In the genomic region with DNA sequence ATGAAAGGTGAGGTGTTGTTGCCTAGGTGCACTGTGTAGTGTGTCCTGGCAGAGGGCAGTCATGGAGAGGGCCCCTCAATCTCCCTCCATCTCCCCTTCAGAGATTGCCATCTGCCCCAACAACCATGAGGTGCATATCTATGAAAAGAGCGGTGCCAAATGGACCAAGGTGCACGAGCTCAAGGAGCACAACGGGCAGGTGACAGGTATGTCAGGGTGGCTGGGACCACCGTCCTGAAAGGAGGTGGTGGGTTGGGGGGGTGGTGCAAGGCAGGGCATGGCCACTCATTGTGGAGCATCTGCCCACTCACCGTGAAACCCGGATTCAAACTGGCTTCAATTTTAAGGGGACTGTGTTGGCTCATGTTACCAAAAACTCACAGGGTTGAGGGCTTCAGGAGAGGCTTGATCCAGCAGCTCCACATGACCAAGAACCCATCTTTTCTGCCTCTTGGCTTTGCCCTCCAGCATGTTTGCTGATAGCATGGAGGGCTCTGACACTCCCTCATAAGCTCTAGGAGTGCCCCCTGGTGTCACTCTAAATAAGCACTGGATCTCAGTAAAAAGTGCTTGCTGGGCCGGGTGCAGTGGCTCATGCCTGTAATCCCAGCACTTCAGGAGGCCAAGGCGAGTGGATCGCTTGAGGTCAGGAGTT, we compare ENCODE assay signal across 8 cellular contexts. TPM values are rescaled to one million over a fixed set of nuclear protein-coding genes. Genes with fewer than 3 reads are reported as not detected.
DNase-seq lines count a peak whose midpoint lies in the region; ATAC-seq, FAIRE-seq and TF ChIP-seq lines count a peak whose summit lies in the region.

No MANE protein-coding gene starts in this region.

- peaks cover 26% of the 10 kb centered on the region for H3K79me2 ChIP-seq in DND-41 (ENCODE audit: insufficient read depth, low read length)
- peaks cover 9% of the 10 kb centered on the region for H3K79me2 ChIP-seq in HepG2 (ENCODE audit: insufficient read depth, low read length)

- H3K36me3 ChIP-seq in DND-41 (ENCODE audit: insufficient read depth, low read length) (peaks cover 69% of the 10 kb centered on the region), WERI-Rb-1 (peaks cover 7% of the 10 kb centered on the region; the same call in 1 of the 2 replicates), HepG2 (replicated peaks in 1 of 2; ENCODE audit: control insufficient read depth in 1 of 2, insufficient read depth in 2 of 2, low read length in 2 of 2) (peaks cover 14 to 39% of the 10 kb centered on the region in 2 experiments), uterus (no peaks in the 10 kb centered on the region)

- CTCF ChIA-PET in HepG2 (lab: Yijun Ruan, JAX; ENCODE audit: low intra/inter-chr PET ratio, low total read pairs): interaction anchor here (2.2 kb wide), 1 partner anchor 21 kb away, joined by 18 read pairs; no protein-coding TSS in a partner anchor

- POLR2A ChIA-PET in HepG2 (lab: Yijun Ruan, JAX): interaction anchor here (0.7 to 1.7 kb wide), 3 partner anchors 13 to 22 kb away, joined by 3 to 5 read pairs (median 5); partner anchors contain the start of genes BUD31 and PDAP1

- H3K4me1 ChIP-seq in DND-41 (ENCODE audit: insufficient read depth, low read length): peaks cover under 1% of the 10 kb centered on the region; the same call in 1 of the 2 replicates
- peaks cover 8% of the 10 kb centered on the region for H3K4me1 ChIP-seq in HepG2 (ENCODE audit: insufficient read depth, low read length)
- no peaks in the 10 kb centered on the region for H3K4me1 ChIP-seq in uterus

- no peak overlapping the region for H2AFZ ChIP-seq in DND-41 (ENCODE audit: low read depth, low read length)
- no peak overlapping the region for H2AFZ ChIP-seq in HepG2 (ENCODE audit: low read length)

- DNase-seq in DND-41 (peak; percentile 38), WERI-Rb-1 (peak; percentile 31), HepG2 (ENCODE audit: low spot score) (peak; percentile 67), uterus (no peak), NCI-H1930 (lab: John Stamatoyannopoulos, UW) (no peak)

- TF ChIP-seq CTCF in DND-41 (IDR thresholded peaks at IDR 0.05; ENCODE audit: borderline replicate concordance, extremely low read depth, low read length, poor library complexity, severe bottlenecking): peak; percentile 45
- peak; percentile 54 for TF ChIP-seq CTCF in WERI-Rb-1 (IDR thresholded peaks at IDR 0.05; ENCODE audit: low read depth, low read length)
- peak; percentile 77 for TF ChIP-seq CTCF in HepG2 (CRISPR knock-in tag; IDR thresholded peaks at IDR 0.05)
- TF ChIP-seq CTCF in uterus (IDR thresholded peaks at IDR 0.05): peak in 1 of 4 experiments; percentile 19

- H3K27ac ChIP-seq in DND-41 (ENCODE audit: low read length) (no peak overlapping the region), WERI-Rb-1 (no peak overlapping the region), HepG2 (ENCODE audit: extremely low read length, insufficient read depth, low read length) (no peak overlapping the region), uterus (no peak overlapping the region)

- WGBS in HepG2 (ENCODE audit: low lambda C conversion rate): 88% methylated on average over 8 of the region's 9 CpGs

- H3K4me3 ChIP-seq in DND-41 (ENCODE audit: low read depth in 1 of 2, low read length in 2 of 2) (no peak overlapping the region), WERI-Rb-1 (ENCODE audit: low read depth, low read length) (no peak overlapping the region), HepG2 (replicated peaks in 1 of 3; ENCODE audit: insufficient read depth in 1 of 3, low read depth in 2 of 3, low read length in 3 of 3) (no peak overlapping the region), uterus (no peak overlapping the region)

- TF ChIP-seq EP300 in HepG2 (IDR thresholded peaks at IDR 0.05; ENCODE audit: low read depth in 2 of 2, low read length in 2 of 2): no peak
- no peak for TF ChIP-seq EP300 in HepG2 (CRISPR knock-in tag; IDR thresholded peaks at IDR 0.05; ENCODE audit: borderline replicate concordance)

- peak; percentile 12 for FAIRE-seq in HepG2 (lab: Jason Lieb, UNC)

- H3K27me3 ChIP-seq in DND-41 (ENCODE audit: insufficient read depth, low read length, poor library complexity) (no peaks in the 10 kb centered on the region), WERI-Rb-1 (ENCODE audit: insufficient read depth, low read depth, severe bottlenecking) (no peaks in the 10 kb centered on the region), HepG2 (ENCODE audit: control insufficient read depth in 1 of 2, insufficient read depth in 2 of 2, low read length in 2 of 2) (no peaks in the 10 kb centered on the region), uterus (no peaks in the 10 kb centered on the region)

- H3K4me2 ChIP-seq in DND-41 (ENCODE audit: insufficient read depth, low read length) (no peak overlapping the region), HepG2 (ENCODE audit: low read depth, low read length) (no peak overlapping the region)

- BruUV-seq in HepG2 (replicated peaks; lab: Mats Ljungman, UMichigan): no TSS peak

- H3K9ac ChIP-seq in DND-41 (ENCODE audit: low read depth, low read length): no peak overlapping the region
- H3K9ac ChIP-seq in HepG2 (ENCODE audit: insufficient read depth, low read depth, low read length): no peak overlapping the region

- ATAC-seq in DND-41 (ENCODE audit: insufficient read depth, low read depth) (peak; percentile 59; the same call in 2 of the 3 replicates), HG02759 (IDR thresholded peaks at IDR 0.05; ENCODE audit: unreplicated experiment) (peak; percentile 50), HepG2 (peak; percentile 75), GM18870 (IDR thresholded peaks at IDR 0.05; ENCODE audit: unreplicated experiment) (no peak), GM19328 (IDR thresholded peaks at IDR 0.05; ENCODE audit: unreplicated experiment) (no peak)

- intact Hi-C loops in HepG2 (cut with micrococcal nuclease; ENCODE audit: unreplicated experiment) (loop anchor here (1.0 kb wide), 1 partner anchor 21 kb away; no protein-coding TSS in a partner anchor), uterus (cut with DNase I; ENCODE audit: low total_unique reads) (no loop called here)

- H3K9me3 ChIP-seq in DND-41 (ENCODE audit: insufficient read depth, low read length, severe bottlenecking) (no peaks in the 10 kb centered on the region), WERI-Rb-1 (ENCODE audit: severe bottlenecking) (no peaks in the 10 kb centered on the region), HepG2 (ENCODE audit: low read length) (no peaks in the 10 kb centered on the region), uterus (no peaks in the 10 kb centered on the region)

- TF ChIP-seq RAD21 in HepG2 (CRISPR knock-in tag; IDR thresholded peaks at IDR 0.05): peak; percentile 77

- in situ Hi-C loops in HepG2 (cut with HindIII; ENCODE audit: extremely low pct_ligation_motif_present, low pct_unique_long_range_greater_than_20kb): no loop called here

- TF ChIP-seq POLR2A in HepG2 (IDR thresholded peaks at IDR 0.05; ENCODE audit: insufficient read depth in 1 of 2, low read depth in 2 of 2, low read length in 2 of 2) (no peak), uterus (IDR thresholded peaks at IDR 0.05) (no peak)

- peaks cover 44% of the 10 kb centered on the region for H4K20me1 ChIP-seq in DND-41 (ENCODE audit: insufficient read depth, low read length)
- H4K20me1 ChIP-seq in HepG2 (ENCODE audit: insufficient read depth, low read length): 0 out of 2 replicates have a peak, but pooled peaks cover 6% of the 10 kb centered on the region

RNA-seq across cellular contexts. Expression of gene ARPC1B, which starts 12.2 kb away (rescaled TPM):
- total RNA-seq in HepG2 (2016; rRNA removed; fragmentation: Illumina TruSeq; extraction: Trizol) (89.1 and 92.2 TPM in 2 replicates), uterus (100 to 1,000 TPM in 3 of 4 donors, 10 to 100 TPM in 1; 74.5 to 275 (median 196) TPM)
- 177 and 178 TPM in 2 replicates for total RNA-seq in HepG2 (2016; cell fraction: cytosol; rRNA removed; fragmentation: Illumina TruSeq; extraction: Trizol; ENCODE audit: low read depth)
- total RNA-seq in HepG2 (2016; cell fraction: insoluble cytoplasmic fraction; rRNA removed; fragmentation: Illumina TruSeq; extraction: Trizol): 96.5 and 103 TPM in 2 replicates
- 193 and 196 TPM in 2 replicates for total RNA-seq in HepG2 (2016; cell fraction: membrane; rRNA removed; fragmentation: Illumina TruSeq; extraction: Trizol)
- 40.7 and 55.8 TPM in 2 replicates for total RNA-seq in HepG2 (2016; cell fraction: nucleus; rRNA removed; fragmentation: Illumina TruSeq; extraction: Trizol)
- 72.9 and 89.3 TPM in 2 replicates for polyA plus RNA-seq in HepG2 (2011; rRNA removed)
- 96.6 and 133 TPM in 2 replicates for polyA plus RNA-seq in HepG2 (2011; cell fraction: cytosol; rRNA removed)
- 99.1 and 115 TPM in 2 replicates for polyA plus RNA-seq in HepG2 (2011; cell fraction: nucleus; rRNA removed)
- polyA plus RNA-seq in HepG2 (2012): 36.2 and 88.7 TPM in 2 replicates
- polyA plus RNA-seq in HepG2 (2016; cell fraction: cytosol; fragmentation: Illumina TruSeq; extraction: Trizol; ENCODE audit: low read depth): 263 and 307 TPM in 2 replicates
- polyA plus RNA-seq in HepG2 (2016; cell fraction: insoluble cytoplasmic fraction; fragmentation: Illumina TruSeq; extraction: Trizol; ENCODE audit: low read depth): 123 and 124 TPM in 2 replicates
- 224 and 233 TPM in 2 replicates for polyA plus RNA-seq in HepG2 (2016; cell fraction: membrane; fragmentation: Illumina TruSeq; extraction: Trizol; ENCODE audit: low read depth)
- polyA plus RNA-seq in HepG2 (2016; cell fraction: nucleus; fragmentation: Illumina TruSeq; extraction: Trizol; ENCODE audit: insufficient read depth, low read depth): 78.2 and 84.5 TPM in 2 replicates
- polyA minus RNA-seq in HepG2 (2011; rRNA and poly(A)+ RNA removed; ENCODE audit: low replicate concordance): 58.7 and 66.9 TPM in 2 replicates
- 37.9 and 45.0 TPM in 2 replicates for polyA minus RNA-seq in HepG2 (2011; cell fraction: cytosol; rRNA and poly(A)+ RNA removed)
- polyA minus RNA-seq in HepG2 (2011; cell fraction: nucleus; rRNA and poly(A)+ RNA removed): 27.1 and 29.6 TPM in 2 replicates

RNA-seq across cellular contexts. Expression of gene PDAP1, which starts 21.7 kb away (rescaled TPM):
- total RNA-seq in HepG2 (2016; rRNA removed; fragmentation: Illumina TruSeq; extraction: Trizol): 95.1 and 100 TPM in 2 replicates
- total RNA-seq in HepG2 (2016; cell fraction: cytosol; rRNA removed; fragmentation: Illumina TruSeq; extraction: Trizol; ENCODE audit: low read depth): 15.0 and 19.2 TPM in 2 replicates
- total RNA-seq in HepG2 (2016; cell fraction: insoluble cytoplasmic fraction; rRNA removed; fragmentation: Illumina TruSeq; extraction: Trizol): 90.3 and 105 TPM in 2 replicates
- 52.2 and 52.9 TPM in 2 replicates for total RNA-seq in HepG2 (2016; cell fraction: membrane; rRNA removed; fragmentation: Illumina TruSeq; extraction: Trizol)
- 30.1 and 33.8 TPM in 2 replicates for total RNA-seq in HepG2 (2016; cell fraction: nucleus; rRNA removed; fragmentation: Illumina TruSeq; extraction: Trizol)
- 12.8 and 13.0 TPM in 2 replicates for polyA plus RNA-seq in HepG2 (2011; rRNA removed)
- 19.6 and 25.2 TPM in 2 replicates for polyA plus RNA-seq in HepG2 (2011; cell fraction: cytosol; rRNA removed)
- 14.1 and 20.3 TPM in 2 replicates for polyA plus RNA-seq in HepG2 (2011; cell fraction: nucleus; rRNA removed)
- polyA plus RNA-seq in HepG2 (2012): 53.9 and 81.7 TPM in 2 replicates
- 38.3 and 39.1 TPM in 2 replicates for polyA plus RNA-seq in HepG2 (2016; cell fraction: cytosol; fragmentation: Illumina TruSeq; extraction: Trizol; ENCODE audit: low read depth)
- polyA plus RNA-seq in HepG2 (2016; cell fraction: insoluble cytoplasmic fraction; fragmentation: Illumina TruSeq; extraction: Trizol; ENCODE audit: low read depth): 158 and 188 TPM in 2 replicates
- polyA plus RNA-seq in HepG2 (2016; cell fraction: membrane; fragmentation: Illumina TruSeq; extraction: Trizol; ENCODE audit: low read depth): 81.7 and 84.4 TPM in 2 replicates
- polyA plus RNA-seq in HepG2 (2016; cell fraction: nucleus; fragmentation: Illumina TruSeq; extraction: Trizol; ENCODE audit: insufficient read depth, low read depth): 112 and 119 TPM in 2 replicates
- polyA minus RNA-seq in HepG2 (2011; rRNA and poly(A)+ RNA removed; ENCODE audit: low replicate concordance): 11.3 and 20.5 TPM in 2 replicates
- polyA minus RNA-seq in HepG2 (2011; cell fraction: cytosol; rRNA and poly(A)+ RNA removed): 9.1 and 13.5 TPM in 2 replicates
- polyA minus RNA-seq in HepG2 (2011; cell fraction: nucleus; rRNA and poly(A)+ RNA removed): 5.4 and 7.5 TPM in 2 replicates
- total RNA-seq in uterus: 100 to 1,000 TPM in 1 of 4 donors, 10 to 100 TPM in 3; 39.9 to 185 (median 72.1) TPM

RNA-seq across cellular contexts. Expression of gene BUD31, which starts 22.1 kb away (rescaled TPM):
- total RNA-seq in HepG2 (2016; rRNA removed; fragmentation: Illumina TruSeq; extraction: Trizol) (79.1 and 101 TPM in 2 replicates), uterus (10 to 100 TPM; 29.4 to 93.2 (median 54.4) TPM)
- total RNA-seq in HepG2 (2016; cell fraction: cytosol; rRNA removed; fragmentation: Illumina TruSeq; extraction: Trizol; ENCODE audit: low read depth): 107 and 126 TPM in 2 replicates
- total RNA-seq in HepG2 (2016; cell fraction: insoluble cytoplasmic fraction; rRNA removed; fragmentation: Illumina TruSeq; extraction: Trizol): 82.3 and 106 TPM in 2 replicates
- total RNA-seq in HepG2 (2016; cell fraction: membrane; rRNA removed; fragmentation: Illumina TruSeq; extraction: Trizol): 94.8 and 104 TPM in 2 replicates
- total RNA-seq in HepG2 (2016; cell fraction: nucleus; rRNA removed; fragmentation: Illumina TruSeq; extraction: Trizol): 32.8 and 34.3 TPM in 2 replicates
- polyA plus RNA-seq in HepG2 (2011; rRNA removed): 29.8 and 35.1 TPM in 2 replicates
- 28.0 and 29.4 TPM in 2 replicates for polyA plus RNA-seq in HepG2 (2011; cell fraction: cytosol; rRNA removed)
- 22.8 and 23.2 TPM in 2 replicates for polyA plus RNA-seq in HepG2 (2011; cell fraction: nucleus; rRNA removed)
- polyA plus RNA-seq in HepG2 (2012): 43.3 and 47.1 TPM in 2 replicates
- polyA plus RNA-seq in HepG2 (2016; cell fraction: cytosol; fragmentation: Illumina TruSeq; extraction: Trizol; ENCODE audit: low read depth): 95.5 and 116 TPM in 2 replicates
- 107 and 115 TPM in 2 replicates for polyA plus RNA-seq in HepG2 (2016; cell fraction: insoluble cytoplasmic fraction; fragmentation: Illumina TruSeq; extraction: Trizol; ENCODE audit: low read depth)
- polyA plus RNA-seq in HepG2 (2016; cell fraction: membrane; fragmentation: Illumina TruSeq; extraction: Trizol; ENCODE audit: low read depth): 80.6 and 97.1 TPM in 2 replicates
- polyA plus RNA-seq in HepG2 (2016; cell fraction: nucleus; fragmentation: Illumina TruSeq; extraction: Trizol; ENCODE audit: insufficient read depth, low read depth): 49.7 and 51.5 TPM in 2 replicates
- polyA minus RNA-seq in HepG2 (2011; rRNA and poly(A)+ RNA removed; ENCODE audit: low replicate concordance): 27.6 and 30.9 TPM in 2 replicates
- 16.5 and 20.6 TPM in 2 replicates for polyA minus RNA-seq in HepG2 (2011; cell fraction: cytosol; rRNA and poly(A)+ RNA removed)
- 17.6 and 25.0 TPM in 2 replicates for polyA minus RNA-seq in HepG2 (2011; cell fraction: nucleus; rRNA and poly(A)+ RNA removed)

RNA-seq across cellular contexts. Expression of gene PTCD1, which starts 51.9 kb away (rescaled TPM):
- total RNA-seq in HepG2 (2016; rRNA removed; fragmentation: Illumina TruSeq; extraction: Trizol): 4.7 and 8.4 TPM in 2 replicates
- 1.1 TPM in 2 replicates for total RNA-seq in HepG2 (2016; cell fraction: cytosol; rRNA removed; fragmentation: Illumina TruSeq; extraction: Trizol; ENCODE audit: low read depth)
- total RNA-seq in HepG2 (2016; cell fraction: insoluble cytoplasmic fraction; rRNA removed; fragmentation: Illumina TruSeq; extraction: Trizol): 6.6 and 6.9 TPM in 2 replicates
- total RNA-seq in HepG2 (2016; cell fraction: membrane; rRNA removed; fragmentation: Illumina TruSeq; extraction: Trizol): 2.7 and 3.1 TPM in 2 replicates
- total RNA-seq in HepG2 (2016; cell fraction: nucleus; rRNA removed; fragmentation: Illumina TruSeq; extraction: Trizol): 5.3 and 7.0 TPM in 2 replicates
- 3.0 and 3.4 TPM in 2 replicates for polyA plus RNA-seq in HepG2 (2011; rRNA removed)
- 2.6 and 3.5 TPM in 2 replicates for polyA plus RNA-seq in HepG2 (2011; cell fraction: cytosol; rRNA removed)
- polyA plus RNA-seq in HepG2 (2011; cell fraction: nucleus; rRNA removed): 8.7 and 9.3 TPM in 2 replicates
- polyA plus RNA-seq in HepG2 (2012): 2.8 and 4.0 TPM in 2 replicates
- polyA plus RNA-seq in HepG2 (2016; cell fraction: cytosol; fragmentation: Illumina TruSeq; extraction: Trizol; ENCODE audit: low read depth): 0.45 and 0.50 TPM in 2 replicates
- polyA plus RNA-seq in HepG2 (2016; cell fraction: insoluble cytoplasmic fraction; fragmentation: Illumina TruSeq; extraction: Trizol; ENCODE audit: low read depth): 3.6 and 4.2 TPM in 2 replicates
- polyA plus RNA-seq in HepG2 (2016; cell fraction: membrane; fragmentation: Illumina TruSeq; extraction: Trizol; ENCODE audit: low read depth): 1.1 TPM in 2 replicates
- polyA plus RNA-seq in HepG2 (2016; cell fraction: nucleus; fragmentation: Illumina TruSeq; extraction: Trizol; ENCODE audit: insufficient read depth, low read depth): 7.2 and 7.4 TPM in 2 replicates
- polyA minus RNA-seq in HepG2 (2011; rRNA and poly(A)+ RNA removed; ENCODE audit: low replicate concordance): 4.9 and 6.4 TPM in 2 replicates
- 2.3 and 3.4 TPM in 2 replicates for polyA minus RNA-seq in HepG2 (2011; cell fraction: cytosol; rRNA and poly(A)+ RNA removed)
- polyA minus RNA-seq in HepG2 (2011; cell fraction: nucleus; rRNA and poly(A)+ RNA removed): 3.3 and 5.2 TPM in 2 replicates
- 10 to 100 TPM in 1 of 4 donors, 1 to 10 TPM in 3; 1.2 to 17.4 (median 7.5) TPM for total RNA-seq in uterus

RNA-seq across cellular contexts. Expression of gene CPSF4, which starts 52.0 kb away (rescaled TPM):
- total RNA-seq in HepG2 (2016; rRNA removed; fragmentation: Illumina TruSeq; extraction: Trizol): 44.4 and 49.6 TPM in 2 replicates
- total RNA-seq in HepG2 (2016; cell fraction: cytosol; rRNA removed; fragmentation: Illumina TruSeq; extraction: Trizol; ENCODE audit: low read depth): 49.0 and 53.5 TPM in 2 replicates
- total RNA-seq in HepG2 (2016; cell fraction: insoluble cytoplasmic fraction; rRNA removed; fragmentation: Illumina TruSeq; extraction: Trizol): 45.9 and 53.1 TPM in 2 replicates
- 79.7 and 79.9 TPM in 2 replicates for total RNA-seq in HepG2 (2016; cell fraction: membrane; rRNA removed; fragmentation: Illumina TruSeq; extraction: Trizol)
- total RNA-seq in HepG2 (2016; cell fraction: nucleus; rRNA removed; fragmentation: Illumina TruSeq; extraction: Trizol): 37.5 and 41.5 TPM in 2 replicates
- 34.1 and 46.9 TPM in 2 replicates for polyA plus RNA-seq in HepG2 (2011; rRNA removed)
- 25.3 and 33.9 TPM in 2 replicates for polyA plus RNA-seq in HepG2 (2011; cell fraction: cytosol; rRNA removed)
- polyA plus RNA-seq in HepG2 (2011; cell fraction: nucleus; rRNA removed): 91.4 and 98.3 TPM in 2 replicates
- polyA plus RNA-seq in HepG2 (2012): 20.7 and 21.6 TPM in 2 replicates
- 59.8 and 60.5 TPM in 2 replicates for polyA plus RNA-seq in HepG2 (2016; cell fraction: cytosol; fragmentation: Illumina TruSeq; extraction: Trizol; ENCODE audit: low read depth)
- polyA plus RNA-seq in HepG2 (2016; cell fraction: insoluble cytoplasmic fraction; fragmentation: Illumina TruSeq; extraction: Trizol; ENCODE audit: low read depth): 48.9 and 50.6 TPM in 2 replicates
- polyA plus RNA-seq in HepG2 (2016; cell fraction: membrane; fragmentation: Illumina TruSeq; extraction: Trizol; ENCODE audit: low read depth): 72.4 and 75.2 TPM in 2 replicates
- 101 and 102 TPM in 2 replicates for polyA plus RNA-seq in HepG2 (2016; cell fraction: nucleus; fragmentation: Illumina TruSeq; extraction: Trizol; ENCODE audit: insufficient read depth, low read depth)
- polyA minus RNA-seq in HepG2 (2011; rRNA and poly(A)+ RNA removed; ENCODE audit: low replicate concordance): 50.0 and 95.3 TPM in 2 replicates
- 12.8 and 13.5 TPM in 2 replicates for polyA minus RNA-seq in HepG2 (2011; cell fraction: cytosol; rRNA and poly(A)+ RNA removed)
- 36.1 and 37.3 TPM in 2 replicates for polyA minus RNA-seq in HepG2 (2011; cell fraction: nucleus; rRNA and poly(A)+ RNA removed)
- 10 to 100 TPM; 23.8 to 67.9 (median 38.4) TPM for total RNA-seq in uterus

Comparison
In these comparisons a context has a peak if more than half of its experiments do, and no peak if none do; other contexts are left out.
1. ATAC-seq: peak in DND-41 (single experiment), HG02759 (single experiment) and HepG2 (single experiment); none in GM18870 (single experiment) and GM19328 (single experiment).
2. DNase-seq: peak in DND-41 (single experiment), WERI-Rb-1 (single experiment) and HepG2 (single experiment); none in uterus (0 of 2) and NCI-H1930 (0 of 2).